ENCODE assay signal across 1 cellular context in the genomic region with DNA sequence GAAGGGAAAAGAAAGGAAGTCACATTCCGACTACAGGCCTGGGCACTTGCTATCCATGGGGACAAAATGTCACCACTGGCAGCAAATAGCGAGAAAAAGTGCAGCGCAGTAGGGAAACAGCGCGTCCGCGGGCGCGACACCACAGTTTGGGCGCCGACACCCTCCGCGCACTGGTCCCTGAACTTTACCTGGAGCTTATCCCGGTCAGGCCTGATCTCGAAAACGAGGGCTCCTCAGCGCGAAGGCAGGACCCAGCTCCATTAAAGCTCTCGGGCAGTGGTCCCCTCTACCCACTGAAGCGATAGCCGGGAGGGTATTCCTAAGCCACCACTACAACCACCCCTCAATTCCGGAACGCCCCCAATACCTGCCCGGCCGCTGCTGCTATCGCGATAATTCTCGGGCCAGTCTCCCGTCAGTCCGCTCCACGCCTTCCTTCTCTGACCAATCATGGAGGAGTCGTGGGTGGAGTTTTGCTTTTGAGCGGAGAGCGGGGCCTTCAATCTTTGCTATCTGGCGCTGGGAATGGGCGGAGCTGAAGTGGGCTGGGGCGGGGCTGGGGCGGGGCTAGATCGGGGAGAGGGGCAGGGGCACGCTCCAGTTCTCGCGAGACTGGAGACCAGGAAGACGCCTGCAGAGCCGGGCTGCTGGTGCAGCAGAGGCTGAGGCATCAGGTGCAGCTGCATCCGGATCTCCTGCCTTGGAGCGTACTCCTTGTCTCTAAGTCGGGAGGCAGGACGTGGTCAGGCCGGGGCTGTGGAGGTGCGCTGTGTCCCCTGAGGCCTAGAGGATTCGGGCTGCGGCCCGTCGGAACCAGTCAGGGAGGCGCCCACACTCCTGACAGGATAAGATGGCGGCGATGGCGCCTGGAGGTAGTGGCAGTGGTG.
TF ChIP-seq lines count a peak whose summit lies in the region.

A gene with protein sequence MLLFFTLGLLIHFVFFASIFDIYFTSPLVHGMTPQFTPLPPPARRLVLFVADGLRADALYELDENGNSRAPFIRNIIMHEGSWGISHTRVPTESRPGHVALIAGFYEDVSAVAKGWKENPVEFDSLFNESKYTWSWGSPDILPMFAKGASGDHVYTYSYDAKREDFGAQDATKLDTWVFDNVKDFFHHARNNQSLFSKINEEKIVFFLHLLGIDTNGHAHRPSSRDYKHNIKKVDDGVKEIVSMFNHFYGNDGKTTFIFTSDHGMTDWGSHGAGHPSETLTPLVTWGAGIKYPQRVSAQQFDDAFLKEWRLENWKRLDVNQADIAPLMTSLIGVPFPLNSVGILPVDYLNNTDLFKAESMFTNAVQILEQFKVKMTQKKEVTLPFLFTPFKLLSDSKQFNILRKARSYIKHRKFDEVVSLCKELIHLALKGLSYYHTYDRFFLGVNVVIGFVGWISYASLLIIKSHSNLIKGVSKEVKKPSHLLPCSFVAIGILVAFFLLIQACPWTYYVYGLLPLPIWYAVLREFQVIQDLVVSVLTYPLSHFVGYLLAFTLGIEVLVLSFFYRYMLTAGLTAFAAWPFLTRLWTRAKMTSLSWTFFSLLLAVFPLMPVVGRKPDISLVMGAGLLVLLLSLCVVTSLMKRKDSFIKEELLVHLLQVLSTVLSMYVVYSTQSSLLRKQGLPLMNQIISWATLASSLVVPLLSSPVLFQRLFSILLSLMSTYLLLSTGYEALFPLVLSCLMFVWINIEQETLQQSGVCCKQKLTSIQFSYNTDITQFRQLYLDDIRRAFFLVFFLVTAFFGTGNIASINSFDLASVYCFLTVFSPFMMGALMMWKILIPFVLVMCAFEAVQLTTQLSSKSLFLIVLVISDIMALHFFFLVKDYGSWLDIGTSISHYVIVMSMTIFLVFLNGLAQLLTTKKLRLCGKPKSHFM (minus strand): TSS at position 401 of the 887 bp plus-strand sequence. CDS start 25,703 bp downstream, outside the sequence.
A gene with protein sequence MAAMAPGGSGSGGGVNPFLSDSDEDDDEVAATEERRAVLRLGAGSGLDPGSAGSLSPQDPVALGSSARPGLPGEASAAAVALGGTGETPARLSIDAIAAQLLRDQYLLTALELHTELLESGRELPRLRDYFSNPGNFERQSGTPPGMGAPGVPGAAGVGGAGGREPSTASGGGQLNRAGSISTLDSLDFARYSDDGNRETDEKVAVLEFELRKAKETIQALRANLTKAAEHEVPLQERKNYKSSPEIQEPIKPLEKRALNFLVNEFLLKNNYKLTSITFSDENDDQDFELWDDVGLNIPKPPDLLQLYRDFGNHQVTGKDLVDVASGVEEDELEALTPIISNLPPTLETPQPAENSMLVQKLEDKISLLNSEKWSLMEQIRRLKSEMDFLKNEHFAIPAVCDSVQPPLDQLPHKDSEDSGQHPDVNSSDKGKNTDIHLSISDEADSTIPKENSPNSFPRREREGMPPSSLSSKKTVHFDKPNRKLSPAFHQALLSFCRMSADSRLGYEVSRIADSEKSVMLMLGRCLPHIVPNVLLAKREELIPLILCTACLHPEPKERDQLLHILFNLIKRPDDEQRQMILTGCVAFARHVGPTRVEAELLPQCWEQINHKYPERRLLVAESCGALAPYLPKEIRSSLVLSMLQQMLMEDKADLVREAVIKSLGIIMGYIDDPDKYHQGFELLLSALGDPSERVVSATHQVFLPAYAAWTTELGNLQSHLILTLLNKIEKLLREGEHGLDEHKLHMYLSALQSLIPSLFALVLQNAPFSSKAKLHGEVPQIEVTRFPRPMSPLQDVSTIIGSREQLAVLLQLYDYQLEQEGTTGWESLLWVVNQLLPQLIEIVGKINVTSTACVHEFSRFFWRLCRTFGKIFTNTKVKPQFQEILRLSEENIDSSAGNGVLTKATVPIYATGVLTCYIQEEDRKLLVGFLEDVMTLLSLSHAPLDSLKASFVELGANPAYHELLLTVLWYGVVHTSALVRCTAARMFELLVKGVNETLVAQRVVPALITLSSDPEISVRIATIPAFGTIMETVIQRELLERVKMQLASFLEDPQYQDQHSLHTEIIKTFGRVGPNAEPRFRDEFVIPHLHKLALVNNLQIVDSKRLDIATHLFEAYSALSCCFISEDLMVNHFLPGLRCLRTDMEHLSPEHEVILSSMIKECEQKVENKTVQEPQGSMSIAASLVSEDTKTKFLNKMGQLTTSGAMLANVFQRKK (plus strand): TSS at position 600 of the 887 bp plus-strand sequence. CDS start 251 bp downstream, at position 851.

TF ChIP-seq in K562, 482 proteins besides CTCF, POLR2A, EP300 and RAD21 (continues in another document):
- TF ChIP-seq CBX3 (IDR thresholded peaks at IDR 0.05; ENCODE audit: borderline replicate concordance in 1 of 2, low read length in 2 of 2), result no peak
- no peak for TF ChIP-seq SREBF1 (IDR thresholded peaks at IDR 0.05; ENCODE audit: borderline replicate concordance, low read depth, low read length)
- TF ChIP-seq ZNF707 (CRISPR knock-in tag; conservative IDR thresholded peaks at IDR 0.05), result no peak
- TF ChIP-seq ZNF316 (IDR thresholded peaks at IDR 0.05), result 0 out of 2 replicates have a peak, but pooled peaks have one; percentile 2
- TF ChIP-seq JUND (IDR thresholded peaks at IDR 0.05; ENCODE audit: borderline replicate concordance, low read depth, low read length), result peak; percentile 43; the same call in 1 of the 2 replicates
- TF ChIP-seq JUND (tag; IDR thresholded peaks at IDR 0.05; ENCODE audit: borderline replicate concordance, low read depth, low read length), result no peak
- no peak for TF ChIP-seq RCOR1 (IDR thresholded peaks at IDR 0.05; ENCODE audit: borderline replicate concordance in 1 of 2, low read depth in 2 of 2, low read length in 2 of 2)
- 0 out of 2 replicates have a peak, but pooled peaks have one; percentile 38 for TF ChIP-seq MTA1 (IDR thresholded peaks at IDR 0.05; ENCODE audit: borderline replicate concordance)
- TF ChIP-seq HNRNPL (IDR thresholded peaks at IDR 0.05; ENCODE audit: low read depth, low read length), result no peak
- peak; percentile 39; the same call in 1 of the 2 replicates for TF ChIP-seq NFRKB (IDR thresholded peaks at IDR 0.05; ENCODE audit: low read depth)
- TF ChIP-seq LCOR (CRISPR knock-in tag; IDR thresholded peaks at IDR 0.05), result no peak
- TF ChIP-seq, protein P1, sequence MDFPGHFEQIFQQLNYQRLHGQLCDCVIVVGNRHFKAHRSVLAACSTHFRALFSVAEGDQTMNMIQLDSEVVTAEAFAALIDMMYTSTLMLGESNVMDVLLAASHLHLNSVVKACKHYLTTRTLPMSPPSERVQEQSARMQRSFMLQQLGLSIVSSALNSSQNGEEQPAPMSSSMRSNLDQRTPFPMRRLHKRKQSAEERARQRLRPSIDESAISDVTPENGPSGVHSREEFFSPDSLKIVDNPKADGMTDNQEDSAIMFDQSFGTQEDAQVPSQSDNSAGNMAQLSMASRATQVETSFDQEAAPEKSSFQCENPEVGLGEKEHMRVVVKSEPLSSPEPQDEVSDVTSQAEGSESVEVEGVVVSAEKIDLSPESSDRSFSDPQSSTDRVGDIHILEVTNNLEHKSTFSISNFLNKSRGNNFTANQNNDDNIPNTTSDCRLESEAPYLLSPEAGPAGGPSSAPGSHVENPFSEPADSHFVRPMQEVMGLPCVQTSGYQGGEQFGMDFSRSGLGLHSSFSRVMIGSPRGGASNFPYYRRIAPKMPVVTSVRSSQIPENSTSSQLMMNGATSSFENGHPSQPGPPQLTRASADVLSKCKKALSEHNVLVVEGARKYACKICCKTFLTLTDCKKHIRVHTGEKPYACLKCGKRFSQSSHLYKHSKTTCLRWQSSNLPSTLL (IDR thresholded peaks at IDR 0.05), result no peak
- TF ChIP-seq OTX1 (CRISPR knock-in tag; IDR thresholded peaks at IDR 0.05), result no peak
- peak; percentile 70; the same call in 1 of the 2 replicates for TF ChIP-seq SIN3B (IDR thresholded peaks at IDR 0.05; ENCODE audit: low read depth)
- no peak for TF ChIP-seq SMARCE1 (IDR thresholded peaks at IDR 0.05)
- TF ChIP-seq CCNT2 (IDR thresholded peaks at IDR 0.05; ENCODE audit: borderline replicate concordance, extremely low read depth, insufficient read length, low read depth, low read length), result peak; percentile 20
- TF ChIP-seq MED1 (CRISPR knock-in tag; IDR thresholded peaks at IDR 0.05; ENCODE audit: borderline replicate concordance), result no peak
- TF ChIP-seq ZNF766 (CRISPR knock-in tag; conservative IDR thresholded peaks at IDR 0.05), result no peak
- peak; percentile 29 to 33; a peak in 2 of 4 replicates for TF ChIP-seq NRF1 (conservative IDR thresholded peaks at IDR 0.05 in 1 of 2, IDR thresholded peaks at IDR 0.05 in 1 of 2)
- TF ChIP-seq, protein P2, sequence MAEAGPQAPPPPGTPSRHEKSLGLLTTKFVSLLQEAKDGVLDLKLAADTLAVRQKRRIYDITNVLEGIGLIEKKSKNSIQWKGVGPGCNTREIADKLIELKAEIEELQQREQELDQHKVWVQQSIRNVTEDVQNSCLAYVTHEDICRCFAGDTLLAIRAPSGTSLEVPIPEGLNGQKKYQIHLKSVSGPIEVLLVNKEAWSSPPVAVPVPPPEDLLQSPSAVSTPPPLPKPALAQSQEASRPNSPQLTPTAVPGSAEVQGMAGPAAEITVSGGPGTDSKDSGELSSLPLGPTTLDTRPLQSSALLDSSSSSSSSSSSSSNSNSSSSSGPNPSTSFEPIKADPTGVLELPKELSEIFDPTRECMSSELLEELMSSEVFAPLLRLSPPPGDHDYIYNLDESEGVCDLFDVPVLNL (CRISPR knock-in tag; IDR thresholded peaks at IDR 0.05; ENCODE audit: low read depth), result peak; percentile 76; the same call in 1 of the 2 replicates
- TF ChIP-seq NFIX (CRISPR knock-in tag; IDR thresholded peaks at IDR 0.05; ENCODE audit: low read depth), result no peak
- TF ChIP-seq TEAD2 (tag; IDR thresholded peaks at IDR 0.05), result no peak
- TF ChIP-seq ZNF146 (CRISPR knock-in tag; IDR thresholded peaks at IDR 0.05; ENCODE audit: unreplicated experiment), result no peak
- TF ChIP-seq ZNF699 (CRISPR knock-in tag; IDR thresholded peaks at IDR 0.05; ENCODE audit: insufficient replicate concordance), result no peak
- TF ChIP-seq, protein P3, sequence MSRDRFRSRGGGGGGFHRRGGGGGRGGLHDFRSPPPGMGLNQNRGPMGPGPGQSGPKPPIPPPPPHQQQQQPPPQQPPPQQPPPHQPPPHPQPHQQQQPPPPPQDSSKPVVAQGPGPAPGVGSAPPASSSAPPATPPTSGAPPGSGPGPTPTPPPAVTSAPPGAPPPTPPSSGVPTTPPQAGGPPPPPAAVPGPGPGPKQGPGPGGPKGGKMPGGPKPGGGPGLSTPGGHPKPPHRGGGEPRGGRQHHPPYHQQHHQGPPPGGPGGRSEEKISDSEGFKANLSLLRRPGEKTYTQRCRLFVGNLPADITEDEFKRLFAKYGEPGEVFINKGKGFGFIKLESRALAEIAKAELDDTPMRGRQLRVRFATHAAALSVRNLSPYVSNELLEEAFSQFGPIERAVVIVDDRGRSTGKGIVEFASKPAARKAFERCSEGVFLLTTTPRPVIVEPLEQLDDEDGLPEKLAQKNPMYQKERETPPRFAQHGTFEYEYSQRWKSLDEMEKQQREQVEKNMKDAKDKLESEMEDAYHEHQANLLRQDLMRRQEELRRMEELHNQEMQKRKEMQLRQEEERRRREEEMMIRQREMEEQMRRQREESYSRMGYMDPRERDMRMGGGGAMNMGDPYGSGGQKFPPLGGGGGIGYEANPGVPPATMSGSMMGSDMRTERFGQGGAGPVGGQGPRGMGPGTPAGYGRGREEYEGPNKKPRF (IDR thresholded peaks at IDR 0.05; ENCODE audit: low read depth, low read length), result no peak
- no peak for TF ChIP-seq HMGN3 (IDR thresholded peaks at IDR 0.05; ENCODE audit: borderline replicate concordance, extremely low read depth, insufficient read length, low read depth, low read length)
- no peak for TF ChIP-seq SETDB1 (IDR thresholded peaks at IDR 0.05; ENCODE audit: low read length)
- TF ChIP-seq CHD2 (IDR thresholded peaks at IDR 0.05; ENCODE audit: low read depth, low read length), result peak; percentile 96
- TF ChIP-seq, protein P4, sequence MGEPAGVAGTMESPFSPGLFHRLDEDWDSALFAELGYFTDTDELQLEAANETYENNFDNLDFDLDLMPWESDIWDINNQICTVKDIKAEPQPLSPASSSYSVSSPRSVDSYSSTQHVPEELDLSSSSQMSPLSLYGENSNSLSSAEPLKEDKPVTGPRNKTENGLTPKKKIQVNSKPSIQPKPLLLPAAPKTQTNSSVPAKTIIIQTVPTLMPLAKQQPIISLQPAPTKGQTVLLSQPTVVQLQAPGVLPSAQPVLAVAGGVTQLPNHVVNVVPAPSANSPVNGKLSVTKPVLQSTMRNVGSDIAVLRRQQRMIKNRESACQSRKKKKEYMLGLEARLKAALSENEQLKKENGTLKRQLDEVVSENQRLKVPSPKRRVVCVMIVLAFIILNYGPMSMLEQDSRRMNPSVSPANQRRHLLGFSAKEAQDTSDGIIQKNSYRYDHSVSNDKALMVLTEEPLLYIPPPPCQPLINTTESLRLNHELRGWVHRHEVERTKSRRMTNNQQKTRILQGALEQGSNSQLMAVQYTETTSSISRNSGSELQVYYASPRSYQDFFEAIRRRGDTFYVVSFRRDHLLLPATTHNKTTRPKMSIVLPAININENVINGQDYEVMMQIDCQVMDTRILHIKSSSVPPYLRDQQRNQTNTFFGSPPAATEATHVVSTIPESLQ (CRISPR knock-in tag; IDR thresholded peaks at IDR 0.05), result peak; percentile 33; the same call in 1 of the 2 replicates
- peak in 1 of 2 experiments; percentile 45; a peak in 1 of 4 replicates for TF ChIP-seq TEAD1 (CRISPR knock-in tag; IDR thresholded peaks at IDR 0.05)
- TF ChIP-seq POLR2G (IDR thresholded peaks at IDR 0.05; ENCODE audit: low read depth, low read length), result peak; percentile 74
- TF ChIP-seq BRD4 (IDR thresholded peaks at IDR 0.05), result no peak
